1 cellular context compared by ENCODE assay signal in the genomic region with DNA sequence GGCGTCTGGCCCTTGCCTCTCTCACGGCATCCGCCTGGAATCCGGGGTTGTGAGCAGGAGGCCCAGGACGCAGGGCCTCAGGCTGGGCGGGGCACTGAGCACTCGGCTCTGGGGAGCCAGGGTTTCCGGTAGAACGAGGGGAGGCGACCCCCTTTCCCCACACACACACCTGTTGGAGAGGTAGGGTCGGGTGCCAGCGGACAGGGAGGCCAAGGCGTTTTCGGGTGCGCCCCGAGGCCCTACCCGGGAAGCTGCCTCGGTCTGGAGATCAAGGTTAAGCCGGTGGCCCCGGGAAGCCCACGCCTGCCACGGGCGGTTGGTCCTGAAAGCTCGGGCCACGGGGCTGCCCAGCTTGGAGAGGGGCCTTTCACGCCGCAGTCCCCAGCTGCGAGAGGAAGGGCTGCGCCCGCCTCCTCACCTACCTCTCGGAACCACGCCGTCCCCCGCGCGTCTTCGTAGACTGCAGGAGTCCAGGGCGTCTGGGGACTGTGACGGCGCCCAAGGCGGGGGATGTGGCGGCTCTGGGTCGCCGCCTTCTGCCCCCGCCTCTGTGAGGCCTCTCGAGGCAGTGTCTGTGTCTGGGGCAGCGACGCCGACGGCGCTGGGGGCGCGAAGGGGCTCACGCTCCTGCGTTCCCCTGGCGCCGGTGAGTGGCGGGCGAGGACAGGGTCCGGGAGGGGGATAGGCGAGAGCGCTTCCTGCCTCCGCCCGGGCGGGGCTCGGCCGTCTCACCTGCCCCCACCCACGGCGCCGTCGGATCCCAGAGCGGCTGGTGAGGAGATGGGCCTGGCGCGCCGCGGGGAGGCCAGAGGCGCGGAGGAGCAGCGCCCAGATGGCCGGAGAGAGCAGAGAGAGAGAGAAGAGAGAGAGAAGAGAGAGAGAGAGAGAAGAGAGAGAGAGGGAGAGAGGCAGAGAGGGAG.
A peak's percentile ranks its signal among the peaks of the same experiment; 100 is the strongest.
TF ChIP-seq lines count a peak whose summit lies in the region.

No MANE protein-coding gene starts in this region.

TF ChIP-seq in HCT116, 20 proteins besides CTCF, POLR2A, EP300 and RAD21 (continued from another document):
- TF ChIP-seq REST (IDR thresholded peaks at IDR 0.05; ENCODE audit: low read depth) (no peak), SIN3A (IDR thresholded peaks at IDR 0.05; ENCODE audit: low read depth) (peak; percentile 87), POLR2AphosphoS5 (IDR thresholded peaks at IDR 0.05; ENCODE audit: low read depth, low read length) (peak; percentile 64; the same call in 1 of the 2 replicates), EGR1 (IDR thresholded peaks at IDR 0.05; ENCODE audit: low read depth) (peak; percentile 76)
- TF ChIP-seq, protein P1, sequence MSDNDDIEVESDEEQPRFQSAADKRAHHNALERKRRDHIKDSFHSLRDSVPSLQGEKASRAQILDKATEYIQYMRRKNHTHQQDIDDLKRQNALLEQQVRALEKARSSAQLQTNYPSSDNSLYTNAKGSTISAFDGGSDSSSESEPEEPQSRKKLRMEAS (IDR thresholded peaks at IDR 0.05): peak; percentile 81
TF ChIP-seq in HCT116: peak in this region for 9.
